In the genomic region with DNA sequence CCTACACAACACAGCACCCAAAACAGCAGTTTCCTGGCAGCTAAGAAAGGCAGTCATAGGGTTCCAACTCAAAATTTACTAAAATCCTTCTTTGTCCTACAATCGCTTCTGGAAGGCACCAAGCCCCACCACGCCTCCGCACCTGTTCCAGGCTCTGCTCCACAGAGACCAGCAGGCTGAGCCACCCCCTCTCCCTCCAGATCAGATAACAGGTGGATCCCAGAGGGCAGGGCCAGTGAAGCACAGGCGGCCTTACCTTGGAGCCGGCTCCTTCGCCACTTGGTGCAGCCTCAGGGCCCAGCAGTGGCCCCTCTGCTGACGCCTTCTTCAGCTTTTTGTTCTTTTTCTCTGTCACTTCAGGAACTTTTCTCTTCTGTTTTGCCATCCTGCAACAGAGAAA, we compare ENCODE assay signal across 2 cellular contexts.
TF ChIP-seq lines count a peak whose summit lies in the region.

No MANE protein-coding gene starts in this region.

TF ChIP-seq in SK-N-SH, 30 proteins besides CTCF, POLR2A, EP300 and RAD21 (continued from another document):
- TF ChIP-seq TAF1 (IDR thresholded peaks at IDR 0.05; ENCODE audit: borderline replicate concordance, low read depth, low read length), result no peak
- no peak for TF ChIP-seq SIN3A (IDR thresholded peaks at IDR 0.05; ENCODE audit: borderline replicate concordance, low read depth, low read length)
- TF ChIP-seq JUND (IDR thresholded peaks at IDR 0.05), result no peak
- no peak for TF ChIP-seq IRF3 (IDR thresholded peaks at IDR 0.05; ENCODE audit: low read depth, low read length)
- TF ChIP-seq, protein P1, sequence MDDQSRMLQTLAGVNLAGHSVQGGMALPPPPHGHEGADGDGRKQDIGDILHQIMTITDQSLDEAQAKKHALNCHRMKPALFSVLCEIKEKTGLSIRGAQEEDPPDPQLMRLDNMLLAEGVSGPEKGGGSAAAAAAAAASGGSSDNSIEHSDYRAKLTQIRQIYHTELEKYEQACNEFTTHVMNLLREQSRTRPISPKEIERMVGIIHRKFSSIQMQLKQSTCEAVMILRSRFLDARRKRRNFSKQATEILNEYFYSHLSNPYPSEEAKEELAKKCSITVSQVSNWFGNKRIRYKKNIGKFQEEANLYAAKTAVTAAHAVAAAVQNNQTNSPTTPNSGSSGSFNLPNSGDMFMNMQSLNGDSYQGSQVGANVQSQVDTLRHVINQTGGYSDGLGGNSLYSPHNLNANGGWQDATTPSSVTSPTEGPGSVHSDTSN (IDR thresholded peaks at IDR 0.05), result no peak
- no peak for TF ChIP-seq EZH2phosphoT487 (IDR thresholded peaks at IDR 0.05; ENCODE audit: borderline replicate concordance, low read depth)

TF ChIP-seq in SK-N-SH treated with all-trans-retinoic acid at 6 μM for 48 hours, 23 proteins besides CTCF, POLR2A, EP300 and RAD21 (continued from another document):
- TF ChIP-seq TSHZ2 (CRISPR knock-in tag; IDR thresholded peaks at IDR 0.05) (no peak), ZNF565 (CRISPR knock-in tag; conservative IDR thresholded peaks at IDR 0.05; ENCODE audit: low read depth) (no peak), CSDC2 (CRISPR knock-in tag; IDR thresholded peaks at IDR 0.05) (no peak), OSR1 (CRISPR knock-in tag; IDR thresholded peaks at IDR 0.05) (no peak), ZNF70 (CRISPR knock-in tag; IDR thresholded peaks at IDR 0.05) (no peak)
- TF ChIP-seq, protein P2, sequence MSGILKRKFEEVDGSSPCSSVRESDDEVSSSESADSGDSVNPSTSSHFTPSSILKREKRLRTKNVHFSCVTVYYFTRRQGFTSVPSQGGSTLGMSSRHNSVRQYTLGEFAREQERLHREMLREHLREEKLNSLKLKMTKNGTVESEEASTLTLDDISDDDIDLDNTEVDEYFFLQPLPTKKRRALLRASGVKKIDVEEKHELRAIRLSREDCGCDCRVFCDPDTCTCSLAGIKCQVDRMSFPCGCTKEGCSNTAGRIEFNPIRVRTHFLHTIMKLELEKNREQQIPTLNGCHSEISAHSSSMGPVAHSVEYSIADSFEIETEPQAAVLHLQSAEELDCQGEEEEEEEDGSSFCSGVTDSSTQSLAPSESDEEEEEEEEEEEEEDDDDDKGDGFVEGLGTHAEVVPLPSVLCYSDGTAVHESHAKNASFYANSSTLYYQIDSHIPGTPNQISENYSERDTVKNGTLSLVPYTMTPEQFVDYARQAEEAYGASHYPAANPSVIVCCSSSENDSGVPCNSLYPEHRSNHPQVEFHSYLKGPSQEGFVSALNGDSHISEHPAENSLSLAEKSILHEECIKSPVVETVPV (CRISPR knock-in tag; IDR thresholded peaks at IDR 0.05), result no peak
